Comparison of ENCODE assay signal across 21 cellular contexts in genomic region chr6:27129917-27130316, GRCh38.
A peak's percentile ranks its signal among the peaks of the same experiment; 100 is the strongest.
DNase-seq lines count a peak whose midpoint lies in the region; ATAC-seq, FAIRE-seq and TF ChIP-seq lines count a peak whose summit lies in the region.
"Had no signal": no experiment of that assay in that cellular context is flagged by ENCODE, and none has a peak within 500 bp of the region (broad histone marks: within the 10 kb centered on the region; RNA-seq: fewer than 3 reads in every experiment).

No MANE protein-coding gene starts in this region.

- 62% methylated on average over 4 of the region's 8 CpGs for WGBS in GM12878 (ENCODE audit: insufficient coverage, insufficient replicate concordance, low lambda C conversion rate, missing lambda C conversion rate)

- ATAC-seq in GM12878 (no peak), esophagus mucosa (no peak)
- ATAC-seq: activated T-helper 17 cell treated with anti-CD3 and anti-CD28 coated beads, Interleukin-2, amount 50 U/mL, for 72 hours; right cardiac atrium; stimulated activated naive CD8-positive, alpha-beta T cell treated with anti-CD3 and anti-CD28 coated beads, Interleukin-15, Interleukin-2, amounts not matched to agents 100 U/mL and 50 U/mL, for 24 hours had no signal

- RAD21 ChIA-PET in GM12878 (lab: Charles Lee; ENCODE audit: unreplicated experiment), result interaction anchor here (0.7 to 5.7 kb wide), 5 partner anchors 14 to 1101 kb away, joined by 3 to 40 read pairs (median 5); a partner anchor contains a TSS

- DNase-seq in NB4 (ENCODE audit: low read depth) (no peak), GM12878 (ENCODE audit: low read depth, low spot score) (no peak), SIG-M5 (lab: John Stamatoyannopoulos, UW) (no peak), RCC 7860 (ENCODE audit: low spot score) (no peak), frontal cortex (ENCODE audit: low spot score in 2 of 2) (no peak)
- DNase-seq: activated CD4-positive, alpha-beta T cell treated with anti-CD3 and anti-CD28 coated beads, Interleukin-2, amount 50 U/mL, for 1 hour; activated naive CD8-positive, alpha-beta T cell treated with anti-CD3 and anti-CD28 coated beads for 36 hours; HCEC 1CT; left ventricle myocardium inferior; NCI-H1105 treated with DMSO at 0.1 percent for 48 hours; NK-92 treated with Interleukin-12 subunit alpha and Interleukin-12 subunit beta, amount 100 ng/mL, for 24 hours; right cardiac atrium; stimulated activated CD4-positive, alpha-beta T cell treated with anti-CD3 and anti-CD28 coated beads, Interleukin-4, amount 100 ng/mL, for 24 hours; stimulated activated naive CD8-positive, alpha-beta T cell treated with anti-CD3 and anti-CD28 coated beads, Interleukin-15, Interleukin-2, amounts not matched to agents 100 U/mL and 50 U/mL, for 24 hours; thyroid gland had no signal

- no peak overlapping the region; the same call in 1 of the 2 replicates for H2AFZ ChIP-seq in GM12878 (ENCODE audit: control insufficient read depth, low read depth, low read length)
- H2AFZ ChIP-seq: parathyroid adenoma had no signal

- peak overlapping the region; percentile 94 for H3K27ac ChIP-seq in BLaER1
- H3K27ac ChIP-seq in GM12878 (ENCODE audit: control insufficient read depth, insufficient read depth), result peak overlapping the region; percentile 93
- H3K27ac ChIP-seq: left ventricle myocardium inferior, parathyroid adenoma, thyroid gland had no signal

- H3K36me3 ChIP-seq in BLaER1, result peaks cover 8% of the 10 kb centered on the region; the same call in 1 of the 2 replicates
- peaks cover 3 to 4% of the 10 kb centered on the region in 2 experiments; a peak in 3 of 4 replicates for H3K36me3 ChIP-seq in GM12878 (ENCODE audit: control insufficient read depth in 2 of 2, insufficient read depth in 2 of 2, low read length in 1 of 2)
- H3K36me3 ChIP-seq: left ventricle myocardium inferior, thyroid gland had no signal

- TF ChIP-seq POLR2A in NB4 (IDR thresholded peaks at IDR 0.05; ENCODE audit: extremely low read depth, insufficient read length), result no peak
- TF ChIP-seq POLR2A in GM12878 (IDR thresholded peaks at IDR 0.05; ENCODE audit: low read depth, low read length), result no peak

- in situ Hi-C loops in GM12878 (cut with MboI), result loop anchor here (5.0 kb wide), 4 partner anchors 762 to 1008 kb away; a partner anchor contains a TSS

- no peak for TF ChIP-seq CTCF in GM12875 (IDR thresholded peaks at IDR 0.05; ENCODE audit: borderline replicate concordance, insufficient read depth, low read depth, low read length)
- TF ChIP-seq CTCF in NB4 (IDR thresholded peaks at IDR 0.05; ENCODE audit: low read depth, low read length), result no peak
- no peak for TF ChIP-seq CTCF in GM12878 (IDR thresholded peaks at IDR 0.05 in 2 of 3, conservative IDR thresholded peaks at IDR 0.05 in 1 of 3; ENCODE audit: control insufficient read depth in 2 of 3, extremely low read depth in 1 of 3, insufficient read depth in 1 of 3, low read depth in 3 of 3, low read length in 3 of 3)

- intact Hi-C loops in GM12878 (cut with micrococcal nuclease; ENCODE audit: unreplicated experiment), result loop anchor here (5.0 kb wide), 1 partner anchor 933 kb away; a partner anchor contains a TSS

- FAIRE-seq in GM12878 (lab: Jason Lieb, UNC) (no peak), RCC 7860 (lab: Jason Lieb, UNC) (no peak), frontal cortex (lab: Jason Lieb, UNC) (no peak)
- FAIRE-seq: astrocyte had no signal

- POLR2A ChIA-PET in GM12878 (lab: Charles Lee), result interaction anchor here (0.7 to 5.3 kb wide), 8 partner anchors 9 to 680 kb away, joined by 3 to 62 read pairs (median 4); a partner anchor contains a TSS

- H3K4me3 ChIP-seq in BLaER1, result peak overlapping the region; percentile 72
- peak overlapping the region; percentile 13 for H3K4me3 ChIP-seq in GM12875 (ENCODE audit: low read depth, low read length)
- H3K4me3 ChIP-seq in NB4 (ENCODE audit: low read depth, low read length), result peak overlapping the region; percentile 74
- peak overlapping the region; percentile 80 for H3K4me3 ChIP-seq in GM12878
- H3K4me3 ChIP-seq: left ventricle myocardium inferior, thyroid gland had no signal

- SMC1A ChIA-PET in GM12878 (lab: Charles Lee; ENCODE audit: uncharacterized antibody, unreplicated experiment), result interaction anchor here (1.0 to 9.3 kb wide), 8 partner anchors 9 to 765 kb away, joined by 3 to 96 read pairs (median 5); a partner anchor contains a TSS

- TF ChIP-seq EP300 in GM12878 (IDR thresholded peaks at IDR 0.05; ENCODE audit: borderline replicate concordance in 1 of 2, control insufficient read depth in 1 of 2, low read depth in 2 of 2, low read length in 2 of 2), result no peak

- peak overlapping the region; percentile 95 for H3K9ac ChIP-seq in BLaER1
- H3K9ac ChIP-seq in GM12878 (ENCODE audit: control insufficient read depth, insufficient read depth, low read length), result peak overlapping the region; percentile 85
- H3K9ac ChIP-seq: parathyroid adenoma had no signal

- peaks cover 15% of the 10 kb centered on the region for H4K20me1 ChIP-seq in BLaER1
- H4K20me1 ChIP-seq in GM12878 (ENCODE audit: control insufficient read depth, insufficient read depth), result no peaks in the 10 kb centered on the region

- no peaks in the 10 kb centered on the region for H3K27me3 ChIP-seq in BLaER1
- H3K27me3 ChIP-seq in GM12878 (replicated peaks in 1 of 2; ENCODE audit: control insufficient read depth in 2 of 2, insufficient read depth in 2 of 2, low read length in 1 of 2), result no peaks in the 10 kb centered on the region
- H3K27me3 ChIP-seq: thyroid gland had no signal

- BruUV-seq in GM12878 (replicated peaks; lab: Mats Ljungman, UMichigan), result no TSS peak

- H3K9me3 ChIP-seq in BLaER1 (no peaks in the 10 kb centered on the region), GM12878 (replicated peaks; ENCODE audit: control insufficient read depth, insufficient read depth, low read length) (no peaks in the 10 kb centered on the region)
- H3K9me3 ChIP-seq: left ventricle myocardium inferior, thyroid gland had no signal

- CTCF ChIA-PET in GM12878 (lab: Yijun Ruan, JAX), result interaction anchor here (0.8 to 1.8 kb wide), 8 partner anchors 10 to 765 kb away, joined by 3 to 5 read pairs (median 4); a partner anchor contains a TSS

- H3K4me2 ChIP-seq in BLaER1 (peak overlapping the region; percentile 74), GM12878 (ENCODE audit: control insufficient read depth, insufficient read depth) (peak overlapping the region; percentile 89)

- H3K4me1 ChIP-seq in BLaER1, result peaks cover 59% of the 10 kb centered on the region
- H3K4me1 ChIP-seq in GM12878 (ENCODE audit: control insufficient read depth, insufficient read depth, low read length), result peaks cover 19% of the 10 kb centered on the region
- H3K4me1 ChIP-seq: parathyroid adenoma had no signal

- peaks cover 37% of the 10 kb centered on the region for H3K79me2 ChIP-seq in GM12878 (ENCODE audit: control insufficient read depth, insufficient read depth, low read length)
- H3K79me2 ChIP-seq: parathyroid adenoma had no signal

- no peak for TF ChIP-seq RAD21 in GM12878 (IDR thresholded peaks at IDR 0.05; ENCODE audit: insufficient read depth, low read depth, low read length)

TF ChIP-seq in GM12878, 131 proteins besides CTCF, POLR2A, EP300 and RAD21:
- TF ChIP-seq HDGF (IDR thresholded peaks at IDR 0.05) (0 out of 2 replicates have a peak, but pooled peaks have one; percentile 22), NBN (IDR thresholded peaks at IDR 0.05) (0 out of 2 replicates have a peak, but pooled peaks have one; percentile 31), SP1 (IDR thresholded peaks at IDR 0.05; ENCODE audit: low read depth, low read length) (no peak)

Comparison
In these comparisons a context has a peak if more than half of its experiments do, and no peak if none do; other contexts are left out.
1. H3K4me3 ChIP-seq: peak in every context shown above with its lines; median percentile 80 in GM12878; 74 in NB4; 72 in BLaER1; 13 in GM12875.